ENCODE assay signal across 8 cellular contexts in genomic region chr14:45083622-45083978, GRCh38. TPM values are rescaled to one million over a fixed set of nuclear protein-coding genes. Genes with fewer than 3 reads are reported as not detected.
DNase-seq lines count a peak whose midpoint lies in the region; ATAC-seq and TF ChIP-seq lines count a peak whose summit lies in the region.

No MANE protein-coding gene starts in this region.

- H3K4me3 Mint-ChIP-seq in stimulated activated memory B cell treated with anti-CD40 and anti-IgM and Interleukin-4, amounts not matched to agents 10 μg/mL and 1 μg/mL and 100 μg/mL, for 72 hours, result peak overlapping the region; percentile 95

- H3K4me1 ChIP-seq in gastroesophageal sphincter, result peaks cover 6 to 47% (median 19%) of the 10 kb centered on the region in 3 donors

- no peaks in the 10 kb centered on the region for H3K27me3 ChIP-seq in gastroesophageal sphincter

- DNase-seq in DMS 273 (lab: John Stamatoyannopoulos, UW; ENCODE audit: unreplicated experiment) (peak; percentile 32), DMS 273 treated with DMSO at 0.1 percent for 48 hours (lab: John Stamatoyannopoulos, UW) (no peak), SK-N-MC (ENCODE audit: low read depth, low spot score) (no peak)
- no peak for DNase-seq in NK-92 treated with Interleukin-12 subunit alpha and Interleukin-12 subunit beta, amount 100 ng/mL, for 24 hours (lab: John Stamatoyannopoulos, UW)

- H3K4me1 Mint-ChIP-seq in stimulated activated memory B cell treated with anti-CD40 and anti-IgM and Interleukin-4, amounts not matched to agents 10 μg/mL and 1 μg/mL and 100 μg/mL, for 72 hours, result peaks cover 49% of the 10 kb centered on the region

- H3K27ac ChIP-seq in SK-N-MC, result no peak overlapping the region
- peak overlapping the region in 3 of 4 donors; percentile 86 to 90 (median 88) for H3K27ac ChIP-seq in gastroesophageal sphincter

- ATAC-seq in gastroesophageal sphincter, result no peak
- no peak for ATAC-seq in stimulated activated memory B cell treated with anti-CD40 and anti-IgM and Interleukin-4, amounts not matched to agents 10 μg/mL and 1 μg/mL and 100 μg/mL, for 72 hours
- no peak for ATAC-seq in HG03469 (IDR thresholded peaks at IDR 0.05; ENCODE audit: unreplicated experiment)
- no peak for ATAC-seq in GM19397 (IDR thresholded peaks at IDR 0.05; ENCODE audit: unreplicated experiment)

- H3K36me3 Mint-ChIP-seq in stimulated activated memory B cell treated with anti-CD40 and anti-IgM and Interleukin-4, amounts not matched to agents 10 μg/mL and 1 μg/mL and 100 μg/mL, for 72 hours, result peaks cover 7% of the 10 kb centered on the region

- TF ChIP-seq POLR2A in gastroesophageal sphincter (IDR thresholded peaks at IDR 0.05), result no peak

- no peak for TF ChIP-seq EP300 in gastroesophageal sphincter (IDR thresholded peaks at IDR 0.05)

- no peaks in the 10 kb centered on the region for H3K27me3 Mint-ChIP-seq in stimulated activated memory B cell treated with anti-CD40 and anti-IgM and Interleukin-4, amounts not matched to agents 10 μg/mL and 1 μg/mL and 100 μg/mL, for 72 hours

- peak overlapping the region; percentile 41 for H3K9ac ChIP-seq in SK-N-MC (ENCODE audit: insufficient read length)

- no peaks in the 10 kb centered on the region for H3K9me3 Mint-ChIP-seq in stimulated activated memory B cell treated with anti-CD40 and anti-IgM and Interleukin-4, amounts not matched to agents 10 μg/mL and 1 μg/mL and 100 μg/mL, for 72 hours

- no peaks in the 10 kb centered on the region; the same call in 1 of the 2 replicates for H3K9me3 ChIP-seq in SK-N-MC (ENCODE audit: low read depth, low read length)
- no peaks in the 10 kb centered on the region for H3K9me3 ChIP-seq in gastroesophageal sphincter

- peak overlapping the region; percentile 97 for H3K27ac Mint-ChIP-seq in stimulated activated memory B cell treated with anti-CD40 and anti-IgM and Interleukin-4, amounts not matched to agents 10 μg/mL and 1 μg/mL and 100 μg/mL, for 72 hours

- H3K4me3 ChIP-seq in SK-N-MC, result peak overlapping the region; percentile 99
- peak overlapping the region; percentile 72 to 81 for H3K4me3 ChIP-seq in gastroesophageal sphincter

- WGBS in gastroesophageal sphincter (ENCODE audit: low coverage in 1 of 2), 2 donors, result 0% methylated on average over 3 of the region's 11 CpGs

- TF ChIP-seq CTCF in gastroesophageal sphincter (IDR thresholded peaks at IDR 0.05), result no peak

- H3K36me3 ChIP-seq in SK-N-MC (ENCODE audit: insufficient read depth, low read length), result peaks cover 22% of the 10 kb centered on the region
- no peaks in the 10 kb centered on the region for H3K36me3 ChIP-seq in gastroesophageal sphincter

RNA-seq across cellular contexts. Expression of gene PRPF39, which starts 0.3 kb away (rescaled TPM):
- 10 to 100 TPM; 11.3 to 35.1 (median 18.9) TPM for total RNA-seq in gastroesophageal sphincter

RNA-seq across cellular contexts. Expression of gene FKBP3, which starts 50.7 kb away (rescaled TPM):
- total RNA-seq in gastroesophageal sphincter, result 10 to 100 TPM; 27.6 to 56.8 (median 35.5) TPM

RNA-seq across cellular contexts. Expression of gene FANCM, which starts 52.1 kb away (rescaled TPM):
- 1 to 10 TPM; 1.8 to 7.7 (median 4.3) TPM for total RNA-seq in gastroesophageal sphincter
